ENCODE assay signal across 9 cellular contexts in genomic region chr19:4584670-4585460, GRCh38. TPM values are rescaled to one million over a fixed set of nuclear protein-coding genes. Genes with fewer than 3 reads are reported as not detected.
DNase-seq lines count a peak whose midpoint lies in the region; ATAC-seq and TF ChIP-seq lines count a peak whose summit lies in the region.
"Had no signal": no experiment of that assay in that cellular context is flagged by ENCODE, and none has a peak within 500 bp of the region (broad histone marks: within the 10 kb centered on the region; RNA-seq: fewer than 3 reads in every experiment).

No MANE protein-coding gene starts in this region.

- H3K4me3 Mint-ChIP-seq in mesothelial cell of epicardium = peak overlapping the region; percentile 59

- H3K4me1 ChIP-seq in HUES6 (ENCODE audit: control insufficient read depth, insufficient read depth, low read length) = peaks cover 31% of the 10 kb centered on the region

- DNase-seq in AG04450 (ENCODE audit: low read depth, low spot score) (no peak), brain microvascular endothelial cell (no peak), mesothelial cell of epicardium (ENCODE audit: low spot score in 2 of 2, unreplicated experiment in 2 of 2) (no peak), germinal center (ENCODE audit: low spot score) (no peak)
- no peak for DNase-seq in activated CD4-positive, alpha-beta T cell treated with anti-CD3 and anti-CD28 coated beads, Interleukin-2, amount 50 U/mL, for 4 hours
- no peak for DNase-seq in stimulated activated CD4-positive, alpha-beta T cell treated with anti-CD3 and anti-CD28 coated beads, Interleukin-4, amount 100 ng/mL, for 4 hours
- DNase-seq: HCEC 1CT had no signal

- TF ChIP-seq CTCF in AG04450 (IDR thresholded peaks at IDR 0.05; ENCODE audit: low read depth, low read length) (no peak), brain microvascular endothelial cell (IDR thresholded peaks at IDR 0.05; ENCODE audit: low read depth, low read length, missing control alignments) (no peak), mesothelial cell of epicardium (IDR thresholded peaks at IDR 0.05; ENCODE audit: unreplicated experiment) (no peak)

- POLR2A ChIA-PET in AG04450 (lab: Yijun Ruan, JAX) = interaction anchor here (0.5 to 0.9 kb wide), 5 partner anchors 11 to 822 kb away, joined by 3 to 9 read pairs (median 4); partner anchors contain the start of gene FEM1A

- H3K36me3 Mint-ChIP-seq in mesothelial cell of epicardium = no peaks in the 10 kb centered on the region

- ATAC-seq in HG03432 (IDR thresholded peaks at IDR 0.05; ENCODE audit: unreplicated experiment) = no peak

- peak overlapping the region; percentile 24 for H3K9ac ChIP-seq in HUES6 (ENCODE audit: low read length)

- H3K27ac Mint-ChIP-seq in mesothelial cell of epicardium = no peak overlapping the region

- H3K27ac ChIP-seq in AG04450 (ENCODE audit: low read depth, low read length) (no peak overlapping the region), HUES6 (ENCODE audit: low read depth, low read length) (no peak overlapping the region), brain microvascular endothelial cell (no peak overlapping the region)

- CTCF ChIA-PET in AG04450 (lab: Charles Lee) = interaction anchor here (1.2 to 3.1 kb wide), 2 partner anchors 9 to 52 kb away, joined by 4 to 19 read pairs; no protein-coding TSS in a partner anchor

- in situ Hi-C loops in brain microvascular endothelial cell (cut with HindIII; ENCODE audit: low pct_ligation_motif_present, low sequenced_read_pairs) = no loop called here

- H3K27me3 ChIP-seq in AG04450 (ENCODE audit: control insufficient read depth, insufficient read depth, low read length) = peaks cover 31% of the 10 kb centered on the region
- peaks cover 26% of the 10 kb centered on the region for H3K27me3 ChIP-seq in HUES6 (ENCODE audit: control insufficient read depth, insufficient read depth, low read length)
- H3K27me3 ChIP-seq in brain microvascular endothelial cell (replicated peaks) = peaks cover 25% of the 10 kb centered on the region

- H3K27me3 Mint-ChIP-seq in mesothelial cell of epicardium (ENCODE audit: low read depth) = peaks cover 27% of the 10 kb centered on the region

- no peaks in the 10 kb centered on the region for H3K36me3 ChIP-seq in HUES6 (ENCODE audit: control insufficient read depth, insufficient read depth, low read length)
- H3K36me3 ChIP-seq in brain microvascular endothelial cell (replicated peaks) = no peaks in the 10 kb centered on the region

- H3K9me3 Mint-ChIP-seq in mesothelial cell of epicardium = no peaks in the 10 kb centered on the region

- no peaks in the 10 kb centered on the region; the same call in 1 of the 2 replicates for H3K9me3 ChIP-seq in AG04450 (ENCODE audit: control insufficient read depth, insufficient read depth, low read length)
- no peaks in the 10 kb centered on the region for H3K9me3 ChIP-seq in HUES6 (ENCODE audit: control insufficient read depth, insufficient read depth, low read depth, low read length)

- peaks cover 7% of the 10 kb centered on the region for H3K4me1 Mint-ChIP-seq in mesothelial cell of epicardium

- peak overlapping the region; percentile 59 for H3K4me3 ChIP-seq in AG04450 (ENCODE audit: low read depth, low read length)
- H3K4me3 ChIP-seq in HUES6 (ENCODE audit: low read depth, low read length) = peak overlapping the region; percentile 88
- peak overlapping the region; percentile 32 for H3K4me3 ChIP-seq in brain microvascular endothelial cell (ENCODE audit: low read depth, low read length)

RNA-seq across cellular contexts. Expression of gene SEMA6B, which starts 25.4 kb away (rescaled TPM):
- 0.66 and 1.1 TPM in 2 replicates for polyA plus RNA-seq in AG04450 (2011; rRNA removed)
- polyA minus RNA-seq in AG04450 (2011; rRNA and poly(A)+ RNA removed) = 1.5 and 1.6 TPM in 2 replicates
- 6.5 to 6.9 TPM (median 6.8 TPM) in 3 replicates for total RNA-seq in mesothelial cell of epicardium

RNA-seq across cellular contexts. Expression of gene LRG1, which starts 45.0 kb away (rescaled TPM):
- 0.05 and 0.07 TPM in 2 replicates for polyA plus RNA-seq in AG04450 (2011; rRNA removed)
- not detected in 2 replicates for polyA minus RNA-seq in AG04450 (2011; rRNA and poly(A)+ RNA removed)
- 0.16 TPM in 3 replicates for total RNA-seq in mesothelial cell of epicardium

RNA-seq across cellular contexts. Expression of gene PLIN5, which starts 49.8 kb away (rescaled TPM):
- polyA plus RNA-seq in AG04450 (2011; rRNA removed) = not detected in 2 replicates
- not detected in 2 replicates for polyA minus RNA-seq in AG04450 (2011; rRNA and poly(A)+ RNA removed)
- total RNA-seq in mesothelial cell of epicardium = 0.27 to 0.45 TPM (median 0.38 TPM) in 3 replicates

RNA-seq across cellular contexts. Expression of gene TNFAIP8L1, which starts 54.5 kb away (rescaled TPM):
- 4.1 and 4.7 TPM in 2 replicates for polyA plus RNA-seq in AG04450 (2011; rRNA removed)
- 3.9 and 4.0 TPM in 2 replicates for polyA minus RNA-seq in AG04450 (2011; rRNA and poly(A)+ RNA removed)
- total RNA-seq in mesothelial cell of epicardium = 7.4 to 8.2 TPM (median 7.7 TPM) in 3 replicates

Comparison
In these comparisons a context has a peak if more than half of its experiments do, and no peak if none do; other contexts are left out.
1. H3K4me3 ChIP-seq: peak in every context shown above with its lines; median percentile 88 in HUES6; 59 in AG04450; 32 in brain microvascular endothelial cell.